ENCODE assay signal across 7 cellular contexts in the genomic region with DNA sequence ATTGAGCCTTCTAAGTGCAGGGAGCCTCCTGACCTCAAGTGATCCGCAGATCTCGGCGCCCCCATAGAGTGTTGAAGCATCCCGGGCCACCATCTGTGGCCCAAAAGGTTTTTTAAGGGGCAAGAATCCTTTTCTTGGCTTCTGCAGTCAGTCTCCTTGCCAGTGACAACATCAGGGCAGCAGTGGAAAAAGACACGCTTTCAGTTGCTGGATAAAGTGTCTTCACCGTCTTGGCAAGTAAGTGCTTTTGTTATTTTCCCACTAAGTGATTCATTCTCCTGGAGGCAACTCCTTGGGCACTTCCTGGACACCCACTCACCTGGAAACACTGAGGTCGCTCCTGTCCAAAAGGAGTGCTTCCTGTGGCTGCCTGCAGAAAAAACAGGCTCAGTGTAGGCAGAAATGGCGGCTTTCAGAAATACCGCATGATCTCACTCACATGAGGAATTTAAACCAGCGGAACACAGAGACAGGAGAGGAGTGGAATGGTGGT.
DNase-seq lines count a peak whose midpoint lies in the region; ATAC-seq and TF ChIP-seq lines count a peak whose summit lies in the region.

No MANE protein-coding gene starts in this region.

- no peak overlapping the region for H3K4me3 Mint-ChIP-seq in WTC11

- CTCF ChIA-PET in WTC11 (lab: Charles Lee), result interaction anchor here (0.6 to 3.8 kb wide), 13 partner anchors 13 to 294 kb away, joined by 3 to 45 read pairs (median 4); a partner anchor contains a TSS

- in situ Hi-C loops in SK-MEL-5 (cut with HindIII; ENCODE audit: low pct_unique_long_range_greater_than_20kb, low sequenced_read_pairs), result no loop called here

- peaks cover 21% of the 10 kb centered on the region for H3K27me3 Mint-ChIP-seq in WTC11 (ENCODE audit: low read depth)

- peaks cover 34% of the 10 kb centered on the region for H3K36me3 Mint-ChIP-seq in WTC11

- peaks cover 19% of the 10 kb centered on the region for H3K4me1 ChIP-seq in skeletal muscle satellite cell (ENCODE audit: control insufficient read depth, insufficient read depth, low read length)
- no peaks in the 10 kb centered on the region for H3K4me1 ChIP-seq in colonic mucosa

- POLR2A ChIA-PET in WTC11 (lab: Charles Lee), result interaction anchor here (1.0 kb wide), 1 partner anchor 105 kb away, joined by 3 read pairs; no protein-coding TSS in a partner anchor

- TF ChIP-seq CTCF in fibroblast of mammary gland (conservative IDR thresholded peaks at IDR 0.05; ENCODE audit: control insufficient read depth, insufficient read depth, low read depth, low read length) (no peak), WTC11 (IDR thresholded peaks at IDR 0.05) (no peak), colonic mucosa (IDR thresholded peaks at IDR 0.05) (no peak)

- peaks cover 36% of the 10 kb centered on the region for H3K9me3 Mint-ChIP-seq in WTC11

- peaks cover 30% of the 10 kb centered on the region for H3K4me1 Mint-ChIP-seq in WTC11

- H3K27me3 ChIP-seq in skeletal muscle satellite cell (ENCODE audit: control insufficient read depth, insufficient read depth, low read length), result peaks cover 10% of the 10 kb centered on the region
- peaks cover 4% of the 10 kb centered on the region for H3K27me3 ChIP-seq in colonic mucosa

- H3K27ac ChIP-seq in colonic mucosa, result no peak overlapping the region

- H3K27ac Mint-ChIP-seq in WTC11, result no peak overlapping the region

- H3K4me3 ChIP-seq in fibroblast of mammary gland (ENCODE audit: control insufficient read depth, low read depth, low read length), result no peak overlapping the region
- H3K4me3 ChIP-seq in skeletal muscle satellite cell (ENCODE audit: low read length), result peak overlapping the region; percentile 69
- no peak overlapping the region for H3K4me3 ChIP-seq in colonic mucosa

- H3K4me2 ChIP-seq in skeletal muscle satellite cell (ENCODE audit: low read length), result peak overlapping the region; percentile 98

- intact Hi-C loops in colonic mucosa (cut with DNase I), result loop anchor here (2.0 kb wide), 1 partner anchor 112 kb away; no protein-coding TSS in a partner anchor

- no peak for ATAC-seq in WTC11
- no peak for ATAC-seq in GM21367 (IDR thresholded peaks at IDR 0.05; ENCODE audit: unreplicated experiment)

- H3K36me3 ChIP-seq in skeletal muscle satellite cell (ENCODE audit: insufficient read depth, low read length) (no peaks in the 10 kb centered on the region), colonic mucosa (no peaks in the 10 kb centered on the region)

- H3K9me3 ChIP-seq in skeletal muscle satellite cell (replicated peaks; ENCODE audit: low read length), result no peaks in the 10 kb centered on the region
- no peaks in the 10 kb centered on the region for H3K9me3 ChIP-seq in colonic mucosa

- H3K9ac ChIP-seq in skeletal muscle satellite cell (ENCODE audit: low read depth, low read length) (peak overlapping the region; percentile 60), colonic mucosa (ENCODE audit: low read depth in 2 of 2, low read length in 2 of 2) (no peak overlapping the region)

- DNase-seq in HPDE6-E6E7 (ENCODE audit: extremely low spot score), result peak; percentile 51
- peak; percentile 21 for DNase-seq in SK-MEL-5 (ENCODE audit: low read depth, low spot score)
- peak; percentile 68 for DNase-seq in fibroblast of mammary gland (ENCODE audit: low read depth)
- no peak for DNase-seq in WTC11 (ENCODE audit: low spot score)
- DNase-seq in colonic mucosa, result no peak

TF ChIP-seq in WTC11, 78 proteins besides CTCF, POLR2A, EP300 and RAD21 (continues in another document):
- TF ChIP-seq, protein P1, sequence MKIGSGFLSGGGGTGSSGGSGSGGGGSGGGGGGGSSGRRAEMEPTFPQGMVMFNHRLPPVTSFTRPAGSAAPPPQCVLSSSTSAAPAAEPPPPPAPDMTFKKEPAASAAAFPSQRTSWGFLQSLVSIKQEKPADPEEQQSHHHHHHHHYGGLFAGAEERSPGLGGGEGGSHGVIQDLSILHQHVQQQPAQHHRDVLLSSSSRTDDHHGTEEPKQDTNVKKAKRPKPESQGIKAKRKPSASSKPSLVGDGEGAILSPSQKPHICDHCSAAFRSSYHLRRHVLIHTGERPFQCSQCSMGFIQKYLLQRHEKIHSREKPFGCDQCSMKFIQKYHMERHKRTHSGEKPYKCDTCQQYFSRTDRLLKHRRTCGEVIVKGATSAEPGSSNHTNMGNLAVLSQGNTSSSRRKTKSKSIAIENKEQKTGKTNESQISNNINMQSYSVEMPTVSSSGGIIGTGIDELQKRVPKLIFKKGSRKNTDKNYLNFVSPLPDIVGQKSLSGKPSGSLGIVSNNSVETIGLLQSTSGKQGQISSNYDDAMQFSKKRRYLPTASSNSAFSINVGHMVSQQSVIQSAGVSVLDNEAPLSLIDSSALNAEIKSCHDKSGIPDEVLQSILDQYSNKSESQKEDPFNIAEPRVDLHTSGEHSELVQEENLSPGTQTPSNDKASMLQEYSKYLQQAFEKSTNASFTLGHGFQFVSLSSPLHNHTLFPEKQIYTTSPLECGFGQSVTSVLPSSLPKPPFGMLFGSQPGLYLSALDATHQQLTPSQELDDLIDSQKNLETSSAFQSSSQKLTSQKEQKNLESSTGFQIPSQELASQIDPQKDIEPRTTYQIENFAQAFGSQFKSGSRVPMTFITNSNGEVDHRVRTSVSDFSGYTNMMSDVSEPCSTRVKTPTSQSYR (CRISPR knock-in tag; IDR thresholded peaks at IDR 0.05), result no peak
- TF ChIP-seq, protein P2, sequence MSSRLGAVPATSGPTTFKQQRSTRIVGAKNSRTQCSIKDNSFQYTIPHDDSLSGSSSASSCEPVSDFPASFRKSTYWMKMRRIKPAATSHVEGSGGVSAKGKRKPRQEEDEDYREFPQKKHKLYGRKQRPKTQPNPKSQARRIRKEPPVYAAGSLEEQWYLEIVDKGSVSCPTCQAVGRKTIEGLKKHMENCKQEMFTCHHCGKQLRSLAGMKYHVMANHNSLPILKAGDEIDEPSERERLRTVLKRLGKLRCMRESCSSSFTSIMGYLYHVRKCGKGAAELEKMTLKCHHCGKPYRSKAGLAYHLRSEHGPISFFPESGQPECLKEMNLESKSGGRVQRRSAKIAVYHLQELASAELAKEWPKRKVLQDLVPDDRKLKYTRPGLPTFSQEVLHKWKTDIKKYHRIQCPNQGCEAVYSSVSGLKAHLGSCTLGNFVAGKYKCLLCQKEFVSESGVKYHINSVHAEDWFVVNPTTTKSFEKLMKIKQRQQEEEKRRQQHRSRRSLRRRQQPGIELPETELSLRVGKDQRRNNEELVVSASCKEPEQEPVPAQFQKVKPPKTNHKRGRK (CRISPR knock-in tag; IDR thresholded peaks at IDR 0.05; ENCODE audit: borderline replicate concordance), result no peak
- TF ChIP-seq ZNF121 (CRISPR knock-in tag; IDR thresholded peaks at IDR 0.05), result no peak
- TF ChIP-seq, protein P3, sequence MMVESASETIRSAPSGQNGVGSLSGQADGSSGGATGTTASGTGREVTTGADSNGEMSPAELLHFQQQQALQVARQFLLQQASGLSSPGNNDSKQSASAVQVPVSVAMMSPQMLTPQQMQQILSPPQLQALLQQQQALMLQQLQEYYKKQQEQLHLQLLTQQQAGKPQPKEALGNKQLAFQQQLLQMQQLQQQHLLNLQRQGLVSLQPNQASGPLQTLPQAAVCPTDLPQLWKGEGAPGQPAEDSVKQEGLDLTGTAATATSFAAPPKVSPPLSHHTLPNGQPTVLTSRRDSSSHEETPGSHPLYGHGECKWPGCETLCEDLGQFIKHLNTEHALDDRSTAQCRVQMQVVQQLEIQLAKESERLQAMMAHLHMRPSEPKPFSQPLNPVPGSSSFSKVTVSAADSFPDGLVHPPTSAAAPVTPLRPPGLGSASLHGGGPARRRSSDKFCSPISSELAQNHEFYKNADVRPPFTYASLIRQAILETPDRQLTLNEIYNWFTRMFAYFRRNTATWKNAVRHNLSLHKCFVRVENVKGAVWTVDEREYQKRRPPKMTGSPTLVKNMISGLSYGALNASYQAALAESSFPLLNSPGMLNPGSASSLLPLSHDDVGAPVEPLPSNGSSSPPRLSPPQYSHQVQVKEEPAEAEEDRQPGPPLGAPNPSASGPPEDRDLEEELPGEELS (CRISPR knock-in tag; IDR thresholded peaks at IDR 0.05), result no peak
- TF ChIP-seq, protein P4, sequence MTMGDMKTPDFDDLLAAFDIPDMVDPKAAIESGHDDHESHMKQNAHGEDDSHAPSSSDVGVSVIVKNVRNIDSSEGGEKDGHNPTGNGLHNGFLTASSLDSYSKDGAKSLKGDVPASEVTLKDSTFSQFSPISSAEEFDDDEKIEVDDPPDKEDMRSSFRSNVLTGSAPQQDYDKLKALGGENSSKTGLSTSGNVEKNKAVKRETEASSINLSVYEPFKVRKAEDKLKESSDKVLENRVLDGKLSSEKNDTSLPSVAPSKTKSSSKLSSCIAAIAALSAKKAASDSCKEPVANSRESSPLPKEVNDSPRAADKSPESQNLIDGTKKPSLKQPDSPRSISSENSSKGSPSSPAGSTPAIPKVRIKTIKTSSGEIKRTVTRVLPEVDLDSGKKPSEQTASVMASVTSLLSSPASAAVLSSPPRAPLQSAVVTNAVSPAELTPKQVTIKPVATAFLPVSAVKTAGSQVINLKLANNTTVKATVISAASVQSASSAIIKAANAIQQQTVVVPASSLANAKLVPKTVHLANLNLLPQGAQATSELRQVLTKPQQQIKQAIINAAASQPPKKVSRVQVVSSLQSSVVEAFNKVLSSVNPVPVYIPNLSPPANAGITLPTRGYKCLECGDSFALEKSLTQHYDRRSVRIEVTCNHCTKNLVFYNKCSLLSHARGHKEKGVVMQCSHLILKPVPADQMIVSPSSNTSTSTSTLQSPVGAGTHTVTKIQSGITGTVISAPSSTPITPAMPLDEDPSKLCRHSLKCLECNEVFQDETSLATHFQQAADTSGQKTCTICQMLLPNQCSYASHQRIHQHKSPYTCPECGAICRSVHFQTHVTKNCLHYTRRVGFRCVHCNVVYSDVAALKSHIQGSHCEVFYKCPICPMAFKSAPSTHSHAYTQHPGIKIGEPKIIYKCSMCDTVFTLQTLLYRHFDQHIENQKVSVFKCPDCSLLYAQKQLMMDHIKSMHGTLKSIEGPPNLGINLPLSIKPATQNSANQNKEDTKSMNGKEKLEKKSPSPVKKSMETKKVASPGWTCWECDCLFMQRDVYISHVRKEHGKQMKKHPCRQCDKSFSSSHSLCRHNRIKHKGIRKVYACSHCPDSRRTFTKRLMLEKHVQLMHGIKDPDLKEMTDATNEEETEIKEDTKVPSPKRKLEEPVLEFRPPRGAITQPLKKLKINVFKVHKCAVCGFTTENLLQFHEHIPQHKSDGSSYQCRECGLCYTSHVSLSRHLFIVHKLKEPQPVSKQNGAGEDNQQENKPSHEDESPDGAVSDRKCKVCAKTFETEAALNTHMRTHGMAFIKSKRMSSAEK (CRISPR knock-in tag; IDR thresholded peaks at IDR 0.05; ENCODE audit: borderline replicate concordance), result no peak
- TF ChIP-seq, protein P5, sequence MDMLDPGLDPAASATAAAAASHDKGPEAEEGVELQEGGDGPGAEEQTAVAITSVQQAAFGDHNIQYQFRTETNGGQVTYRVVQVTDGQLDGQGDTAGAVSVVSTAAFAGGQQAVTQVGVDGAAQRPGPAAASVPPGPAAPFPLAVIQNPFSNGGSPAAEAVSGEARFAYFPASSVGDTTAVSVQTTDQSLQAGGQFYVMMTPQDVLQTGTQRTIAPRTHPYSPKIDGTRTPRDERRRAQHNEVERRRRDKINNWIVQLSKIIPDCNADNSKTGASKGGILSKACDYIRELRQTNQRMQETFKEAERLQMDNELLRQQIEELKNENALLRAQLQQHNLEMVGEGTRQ (CRISPR knock-in tag; IDR thresholded peaks at IDR 0.05), result no peak

Comparison
In these comparisons a context has a peak if more than half of its experiments do, and no peak if none do; other contexts are left out.
1. DNase-seq: peak in HPDE6-E6E7 (single experiment), SK-MEL-5 (single experiment) and fibroblast of mammary gland (single experiment); none in WTC11 (single experiment) and colonic mucosa (single experiment).